ENCODE assay signal across 23 cellular contexts in genomic region chr11:33191456-33191855, GRCh38.
"Had no signal": no experiment of that assay in that cellular context is flagged by ENCODE, and none has a peak within 500 bp of the region (broad histone marks: within the 10 kb centered on the region; RNA-seq: fewer than 3 reads in every experiment).

No MANE protein-coding gene starts in this region.

- H3K27me3 ChIP-seq: colonic mucosa, esophagus muscularis mucosa, gastrocnemius medialis, left lung, ovary, sigmoid colon, tibial nerve, upper lobe of right lung, vagina had no signal

- ATAC-seq: gastrocnemius medialis; left cardiac atrium; left lung; naive thymus-derived CD8-positive, alpha-beta T cell; psoas muscle; right cardiac atrium; stimulated activated naive B cell treated with anti-CD40 and anti-IgM and Interleukin-4, amounts not matched to agents 10 μg/mL and 1 μg/mL and 100 μg/mL, for 72 hours; upper lobe of right lung had no signal

- H3K4me1 ChIP-seq: colonic mucosa, esophagus muscularis mucosa, gastrocnemius medialis, psoas muscle, sigmoid colon, upper lobe of right lung, vagina had no signal

- H3K27ac ChIP-seq: colonic mucosa, esophagus muscularis mucosa, gastrocnemius medialis, left lung, ovary, psoas muscle, sigmoid colon, skin epidermis, thoracic aorta, tibial nerve, upper lobe of right lung, vagina had no signal

- H3K36me3 ChIP-seq: colonic mucosa, esophagus muscularis mucosa, gastrocnemius medialis, left lung, ovary, sigmoid colon, thoracic aorta, tibial nerve, upper lobe of right lung, vagina had no signal

- H3K9me3 ChIP-seq: colonic mucosa, esophagus muscularis mucosa, gastrocnemius medialis, left lung, ovary, psoas muscle, sigmoid colon, thoracic aorta, tibial nerve, upper lobe of right lung, vagina had no signal

- DNase-seq: colonic mucosa; effector CD8-positive, alpha-beta T cell; endodermal cell; gastrocnemius medialis; head of caudate nucleus; left cardiac atrium; left lung; midbrain; naive thymus-derived CD8-positive, alpha-beta T cell; occipital lobe; ovary; psoas muscle; right cardiac atrium; sigmoid colon; stimulated activated CD4-positive, alpha-beta T cell treated with anti-CD3 and anti-CD28 coated beads, Interleukin-15, amount 100 ng/mL, for 24 hours; stimulated activated CD4-positive, alpha-beta T cell treated with anti-CD3 and anti-CD28 coated beads, Interleukin-2, amount 100 ng/mL, for 48 hours; stimulated activated naive B cell treated with anti-CD40 and anti-IgM and Interleukin-4, amounts not matched to agents 10 μg/mL and 1 μg/mL and 100 μg/mL, for 72 hours; upper lobe of right lung had no signal

- H3K4me3 ChIP-seq: colonic mucosa, esophagus muscularis mucosa, gastrocnemius medialis, left lung, ovary, psoas muscle, sigmoid colon, skin epidermis, thoracic aorta, tibial nerve, upper lobe of right lung, vagina had no signal
